8 cellular contexts compared by ENCODE assay signal in the genomic region with DNA sequence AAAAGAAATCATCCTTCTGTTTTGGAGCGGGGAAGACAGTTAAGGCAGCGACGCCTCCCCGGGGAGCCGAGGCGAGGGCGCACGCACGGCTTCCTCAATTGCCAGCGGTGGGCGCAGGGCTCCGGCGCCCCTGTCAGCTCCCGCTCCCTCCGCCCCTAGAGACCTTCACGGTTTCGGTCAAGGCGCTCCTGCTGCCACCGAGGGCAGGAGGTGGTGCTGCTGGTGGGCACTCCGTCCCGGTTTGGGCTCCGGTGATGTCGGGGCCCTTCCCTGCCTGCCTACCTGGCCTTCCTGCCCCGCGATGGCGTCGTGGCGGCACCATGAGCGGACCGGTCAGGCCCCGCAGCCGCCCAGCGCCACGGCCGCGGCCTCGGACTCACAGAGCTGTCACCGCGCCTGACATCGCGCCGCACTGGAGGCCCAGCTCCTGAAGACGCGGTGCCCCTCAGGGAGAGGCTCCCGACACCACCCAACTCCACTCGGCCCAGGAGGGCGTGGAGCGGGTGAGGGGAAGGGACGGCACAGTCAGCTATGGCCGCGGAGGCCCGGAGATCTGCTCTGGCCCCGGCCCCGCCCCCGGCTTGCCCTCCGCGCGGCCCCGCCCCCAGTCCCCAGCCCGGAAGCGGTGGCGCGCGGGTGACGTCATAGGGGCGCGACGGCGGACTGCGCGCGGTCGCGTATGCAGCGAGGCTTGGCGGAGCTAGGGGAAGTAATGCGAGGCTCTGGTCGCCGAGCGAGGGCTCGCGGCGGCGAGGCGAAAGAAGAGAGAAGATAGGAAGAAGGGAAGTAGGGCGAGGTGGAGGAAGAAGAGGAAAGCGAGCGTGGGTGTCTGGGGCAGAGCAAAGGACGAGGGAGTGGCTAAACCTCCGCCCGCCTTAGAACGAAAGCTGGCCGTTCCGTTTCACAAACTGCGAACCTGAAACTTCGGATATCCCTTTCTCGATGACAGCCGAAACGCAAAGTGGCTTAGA. TPM values are rescaled to one million over a fixed set of nuclear protein-coding genes. Genes with fewer than 3 reads are reported as not detected.
A peak's percentile ranks its signal among the peaks of the same experiment; 100 is the strongest.
DNase-seq lines count a peak whose midpoint lies in the region; ATAC-seq and TF ChIP-seq lines count a peak whose summit lies in the region.

A gene with protein sequence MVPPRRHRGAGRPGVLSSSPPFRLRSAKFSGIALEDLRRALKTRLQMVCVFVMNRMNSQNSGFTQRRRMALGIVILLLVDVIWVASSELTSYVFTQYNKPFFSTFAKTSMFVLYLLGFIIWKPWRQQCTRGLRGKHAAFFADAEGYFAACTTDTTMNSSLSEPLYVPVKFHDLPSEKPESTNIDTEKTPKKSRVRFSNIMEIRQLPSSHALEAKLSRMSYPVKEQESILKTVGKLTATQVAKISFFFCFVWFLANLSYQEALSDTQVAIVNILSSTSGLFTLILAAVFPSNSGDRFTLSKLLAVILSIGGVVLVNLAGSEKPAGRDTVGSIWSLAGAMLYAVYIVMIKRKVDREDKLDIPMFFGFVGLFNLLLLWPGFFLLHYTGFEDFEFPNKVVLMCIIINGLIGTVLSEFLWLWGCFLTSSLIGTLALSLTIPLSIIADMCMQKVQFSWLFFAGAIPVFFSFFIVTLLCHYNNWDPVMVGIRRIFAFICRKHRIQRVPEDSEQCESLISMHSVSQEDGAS (minus strand): TSS at position 555 of the 971 bp plus-strand sequence. CDS start 233 bp downstream, at position 322.

- H3K9ac ChIP-seq in liver (ENCODE audit: low read depth in 1 of 2, low read length in 2 of 2), result peak within 1 kb of the TSS; percentile 95 to 99

- peak within 1 kb of the TSS; percentile 87 for H3K4me3 Mint-ChIP-seq in dendritic cell treated with granulocyte-macrophage colony-stimulating factor and Interleukin-4, amounts not matched to agents 40 ng/mL and 50 ng/mL, for 4 days

- no peaks in the 10 kb centered on the region for H3K27me3 ChIP-seq in liver (ENCODE audit: control insufficient read depth in 4 of 4, insufficient read depth in 4 of 4, low read length in 3 of 4)

- H3K36me3 ChIP-seq in liver (ENCODE audit: control insufficient read depth in 4 of 4, insufficient read depth in 3 of 4, low read depth in 1 of 4, low read length in 3 of 4), result peaks cover 0 to 2% (median 0%) of the 10 kb centered on the region in 4 donors

- peak; percentile 98 for DNase-seq in CD1c-positive myeloid dendritic cell (ENCODE audit: extremely low spot score)
- peak; percentile 91 for DNase-seq in NCI-H774 (lab: John Stamatoyannopoulos, UW)
- peak; percentile 87 for DNase-seq in activated CD4-positive, alpha-beta T cell treated with anti-CD3 and anti-CD28 coated beads, Interleukin-2, amount 50 U/mL, for 4 hours
- DNase-seq in stimulated activated CD4-positive, alpha-beta T cell treated with anti-CD3 and anti-CD28 coated beads, Interleukin-4, amount 100 ng/mL, for 1 hour, result peak; percentile 95

- peaks cover 5% of the 10 kb centered on the region for H3K4me1 Mint-ChIP-seq in dendritic cell treated with granulocyte-macrophage colony-stimulating factor and Interleukin-4, amounts not matched to agents 40 ng/mL and 50 ng/mL, for 4 days (ENCODE audit: low read depth)

- peak; percentile 10 to 20 for TF ChIP-seq RAD21 in liver (IDR thresholded peaks at IDR 0.05)

- H3K4me3 ChIP-seq in liver (ENCODE audit: low read depth in 1 of 3, low read length in 3 of 3), result peak within 1 kb of the TSS; percentile 90 to 99 (median 96)

- peak within 1 kb of the TSS; percentile 88 to 97 for H3K27ac ChIP-seq in liver (ENCODE audit: low read depth in 1 of 2, low read length in 2 of 2)

- H3K9me3 ChIP-seq in liver (ENCODE audit: control insufficient read depth in 4 of 4, low read length in 3 of 4), result no peaks in the 10 kb centered on the region

- WGBS in liver, result under 1% methylated on average over 99 of the region's 99 CpGs

- peaks cover 0 to 24% (median 18%) of the 10 kb centered on the region in 4 donors for H3K4me1 ChIP-seq in liver (ENCODE audit: control insufficient read depth in 4 of 4, insufficient read depth in 4 of 4, low read length in 3 of 4)

- peak within 1 kb of the TSS; percentile 95 for H3K27ac Mint-ChIP-seq in dendritic cell treated with granulocyte-macrophage colony-stimulating factor and Interleukin-4, amounts not matched to agents 40 ng/mL and 50 ng/mL, for 4 days

- H3K36me3 Mint-ChIP-seq in dendritic cell treated with granulocyte-macrophage colony-stimulating factor and Interleukin-4, amounts not matched to agents 40 ng/mL and 50 ng/mL, for 4 days (ENCODE audit: low read depth), result peaks cover 35% of the 10 kb centered on the region

- H3K27me3 Mint-ChIP-seq in dendritic cell treated with granulocyte-macrophage colony-stimulating factor and Interleukin-4, amounts not matched to agents 40 ng/mL and 50 ng/mL, for 4 days, result no peaks in the 10 kb centered on the region

- ATAC-seq in GM19438 (IDR thresholded peaks at IDR 0.05; ENCODE audit: low read depth, unreplicated experiment) (peak; percentile 83), HG03571 (IDR thresholded peaks at IDR 0.05; ENCODE audit: unreplicated experiment) (peak; percentile 89)

- H3K9me3 Mint-ChIP-seq in dendritic cell treated with granulocyte-macrophage colony-stimulating factor and Interleukin-4, amounts not matched to agents 40 ng/mL and 50 ng/mL, for 4 days, result no peaks in the 10 kb centered on the region

- intact Hi-C loops in dendritic cell treated with granulocyte-macrophage colony-stimulating factor and Interleukin-4, amounts not matched to agents 40 ng/mL and 50 ng/mL, for 4 days (cut with micrococcal nuclease), result loop anchor here (2.0 kb wide), 1 partner anchor 134 kb away; the partner anchor contains the start of gene ACTR3

- no peak for TF ChIP-seq CTCF in liver (IDR thresholded peaks at IDR 0.05; ENCODE audit: low read depth, low read length, missing input control)

TF ChIP-seq in liver, 16 proteins besides CTCF, POLR2A, EP300 and RAD21:
- TF ChIP-seq, protein P1, sequence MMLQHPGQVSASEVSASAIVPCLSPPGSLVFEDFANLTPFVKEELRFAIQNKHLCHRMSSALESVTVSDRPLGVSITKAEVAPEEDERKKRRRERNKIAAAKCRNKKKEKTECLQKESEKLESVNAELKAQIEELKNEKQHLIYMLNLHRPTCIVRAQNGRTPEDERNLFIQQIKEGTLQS (IDR thresholded peaks at IDR 0.05), result no peak
- peak in 1 of 2 donors; percentile 56 for TF ChIP-seq EGR1 (IDR thresholded peaks at IDR 0.05; ENCODE audit: low read depth in 2 of 2)
- TF ChIP-seq GABPA (IDR thresholded peaks at IDR 0.05 in 1 of 2, conservative IDR thresholded peaks at IDR 0.05 in 1 of 2), result peak in 1 of 2 donors; percentile 83
- no peak for TF ChIP-seq JUND (IDR thresholded peaks at IDR 0.05)
- TF ChIP-seq SP1 (IDR thresholded peaks at IDR 0.05), result peak; percentile 25
- TF ChIP-seq NR2F2 (IDR thresholded peaks at IDR 0.05), result no peak
- no peak for TF ChIP-seq RXRA (IDR thresholded peaks at IDR 0.05)
- TF ChIP-seq ZBTB33 (IDR thresholded peaks at IDR 0.05), result no peak
- TF ChIP-seq FOXA1 (IDR thresholded peaks at IDR 0.05), result no peak
- TF ChIP-seq HNF4A (conservative IDR thresholded peaks at IDR 0.05), result no peak
- TF ChIP-seq, protein P2, sequence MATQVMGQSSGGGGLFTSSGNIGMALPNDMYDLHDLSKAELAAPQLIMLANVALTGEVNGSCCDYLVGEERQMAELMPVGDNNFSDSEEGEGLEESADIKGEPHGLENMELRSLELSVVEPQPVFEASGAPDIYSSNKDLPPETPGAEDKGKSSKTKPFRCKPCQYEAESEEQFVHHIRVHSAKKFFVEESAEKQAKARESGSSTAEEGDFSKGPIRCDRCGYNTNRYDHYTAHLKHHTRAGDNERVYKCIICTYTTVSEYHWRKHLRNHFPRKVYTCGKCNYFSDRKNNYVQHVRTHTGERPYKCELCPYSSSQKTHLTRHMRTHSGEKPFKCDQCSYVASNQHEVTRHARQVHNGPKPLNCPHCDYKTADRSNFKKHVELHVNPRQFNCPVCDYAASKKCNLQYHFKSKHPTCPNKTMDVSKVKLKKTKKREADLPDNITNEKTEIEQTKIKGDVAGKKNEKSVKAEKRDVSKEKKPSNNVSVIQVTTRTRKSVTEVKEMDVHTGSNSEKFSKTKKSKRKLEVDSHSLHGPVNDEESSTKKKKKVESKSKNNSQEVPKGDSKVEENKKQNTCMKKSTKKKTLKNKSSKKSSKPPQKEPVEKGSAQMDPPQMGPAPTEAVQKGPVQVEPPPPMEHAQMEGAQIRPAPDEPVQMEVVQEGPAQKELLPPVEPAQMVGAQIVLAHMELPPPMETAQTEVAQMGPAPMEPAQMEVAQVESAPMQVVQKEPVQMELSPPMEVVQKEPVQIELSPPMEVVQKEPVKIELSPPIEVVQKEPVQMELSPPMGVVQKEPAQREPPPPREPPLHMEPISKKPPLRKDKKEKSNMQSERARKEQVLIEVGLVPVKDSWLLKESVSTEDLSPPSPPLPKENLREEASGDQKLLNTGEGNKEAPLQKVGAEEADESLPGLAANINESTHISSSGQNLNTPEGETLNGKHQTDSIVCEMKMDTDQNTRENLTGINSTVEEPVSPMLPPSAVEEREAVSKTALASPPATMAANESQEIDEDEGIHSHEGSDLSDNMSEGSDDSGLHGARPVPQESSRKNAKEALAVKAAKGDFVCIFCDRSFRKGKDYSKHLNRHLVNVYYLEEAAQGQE (IDR thresholded peaks at IDR 0.05), result peak; percentile 72
- peak; percentile 10 for TF ChIP-seq TAF1 (conservative IDR thresholded peaks at IDR 0.05)
- no peak for TF ChIP-seq HNF4G (IDR thresholded peaks at IDR 0.05)
- TF ChIP-seq YY1 (IDR thresholded peaks at IDR 0.05), result peak; percentile 84
- no peak for TF ChIP-seq FOXA2 (IDR thresholded peaks at IDR 0.05)
- TF ChIP-seq MAX (IDR thresholded peaks at IDR 0.05), result peak; percentile 22

RNA-seq across cellular contexts. Expression of the gene that starts here (rescaled TPM):
- 10 to 100 TPM; 70.6 to 70.8 TPM for total RNA-seq in liver
- polyA plus RNA-seq in liver, result 10 to 100 TPM; 15.3 to 18.5 TPM

Comparison
In these comparisons a context has a peak if more than half of its experiments do, and no peak if none do; other contexts are left out.
1. Peak in every context shown above with its lines: DNase-seq, ATAC-seq, H3K4me3 ChIP-seq and H3K27ac ChIP-seq.